In genomic region chr19:42197375-42197817, GRCh38 we compare ENCODE assay signal across 13 cellular contexts. TPM values are rescaled to one million over a fixed set of nuclear protein-coding genes. Genes with fewer than 3 reads are reported as not detected.
DNase-seq lines count a peak whose midpoint lies in the region; ATAC-seq, FAIRE-seq and TF ChIP-seq lines count a peak whose summit lies in the region.
"Had no signal": no experiment of that assay in that cellular context is flagged by ENCODE, and none has a peak within 500 bp of the region (broad histone marks: within the 10 kb centered on the region; RNA-seq: fewer than 3 reads in every experiment).

No MANE protein-coding gene starts in this region.

- peak; percentile 69 for DNase-seq in SIG-M5 treated with dmso at 0.1 percent for 504 hours (lab: John Stamatoyannopoulos, UW; ENCODE audit: unreplicated experiment)
- no peak for DNase-seq in SIG-M5 (lab: John Stamatoyannopoulos, UW)
- peak; percentile 44 for DNase-seq in NOMO-1 treated with dmso at 0.1 percent for 144 hours (lab: John Stamatoyannopoulos, UW; ENCODE audit: unreplicated experiment)
- no peak for DNase-seq in GM12878 (ENCODE audit: low read depth, low spot score)
- no peak for DNase-seq in epidermal melanocyte (ENCODE audit: insufficient read length, low spot score)
- DNase-seq: transverse colon had no signal

- in situ Hi-C loops in GM12878 (cut with MboI) = no loop called here

- TF ChIP-seq POLR2A in GM12878 (IDR thresholded peaks at IDR 0.05; ENCODE audit: low read depth, low read length) = no peak

- H3K27ac ChIP-seq in GM12878 (ENCODE audit: control insufficient read depth, insufficient read depth) (peak overlapping the region; percentile 45), neutrophil (peak overlapping the region; percentile 100)
- H3K27ac ChIP-seq: 22Rv1, foreskin keratinocyte, SK-N-MC had no signal

- no peak for ATAC-seq in GM12878
- ATAC-seq in GM21423 (IDR thresholded peaks at IDR 0.05; ENCODE audit: unreplicated experiment) = no peak
- ATAC-seq in HG03196 (IDR thresholded peaks at IDR 0.05; ENCODE audit: unreplicated experiment) = no peak
- ATAC-seq: foreskin keratinocyte had no signal

- H3K36me3 ChIP-seq in GM12878 (ENCODE audit: control insufficient read depth in 2 of 2, insufficient read depth in 2 of 2, low read length in 1 of 2) (peaks cover 8 to 20% of the 10 kb centered on the region in 2 experiments; a peak in 3 of 4 replicates), neutrophil (peaks cover 39% of the 10 kb centered on the region)

- H3K27me3 ChIP-seq in GM12878 (replicated peaks in 1 of 2; ENCODE audit: control insufficient read depth in 2 of 2, insufficient read depth in 2 of 2, low read length in 1 of 2) (no peaks in the 10 kb centered on the region), neutrophil (no peaks in the 10 kb centered on the region)
- H3K27me3 ChIP-seq: foreskin keratinocyte, transverse colon had no signal

- no TSS peak for BruUV-seq in GM12878 (replicated peaks; lab: Mats Ljungman, UMichigan)

- no peak for TF ChIP-seq RAD21 in GM12878 (IDR thresholded peaks at IDR 0.05; ENCODE audit: insufficient read depth, low read depth, low read length)

- TF ChIP-seq CTCF in GM12878 (IDR thresholded peaks at IDR 0.05 in 2 of 3, conservative IDR thresholded peaks at IDR 0.05 in 1 of 3; ENCODE audit: control insufficient read depth in 2 of 3, extremely low read depth in 1 of 3, insufficient read depth in 1 of 3, low read depth in 3 of 3, low read length in 3 of 3) = no peak
- no peak for TF ChIP-seq CTCF in neutrophil (IDR thresholded peaks at IDR 0.05)

- FAIRE-seq in GM12878 (lab: Jason Lieb, UNC) = no peak
- FAIRE-seq: K562 had no signal

- H3K9ac ChIP-seq in GM12878 (ENCODE audit: control insufficient read depth, insufficient read depth, low read length) = no peak overlapping the region

- CTCF ChIA-PET in GM12878 (lab: Yijun Ruan, JAX) = interaction anchor here (0.8 to 3.0 kb wide), 4 partner anchors 12 to 69 kb away, joined by 4 to 10 read pairs (median 6); partner anchors contain the start of gene POU2F2

- RAD21 ChIA-PET in GM12878 (lab: Charles Lee; ENCODE audit: unreplicated experiment) = no interaction called here

- no peaks in the 10 kb centered on the region for H4K20me1 ChIP-seq in GM12878 (ENCODE audit: control insufficient read depth, insufficient read depth)

- H3K4me1 ChIP-seq in GM12878 (ENCODE audit: control insufficient read depth, insufficient read depth, low read length) = peaks cover 51% of the 10 kb centered on the region
- H3K4me1 ChIP-seq in neutrophil (ENCODE audit: control insufficient read depth in 1 of 2, insufficient read depth in 1 of 2, low read depth in 1 of 2, low read length in 1 of 2) = peaks cover 70 to 72% of the 10 kb centered on the region in 2 experiments

- H3K79me2 ChIP-seq in GM12878 (ENCODE audit: control insufficient read depth, insufficient read depth, low read length) = peaks cover 5% of the 10 kb centered on the region

- POLR2A ChIA-PET in GM12878 (lab: Charles Lee) = interaction anchor here (0.6 kb wide), 2 partner anchors 107 to 124 kb away, joined by 3 to 5 read pairs; no protein-coding TSS in a partner anchor

- SMC1A ChIA-PET in GM12878 (lab: Charles Lee; ENCODE audit: uncharacterized antibody, unreplicated experiment) = interaction anchor here (0.8 to 6.0 kb wide), 3 partner anchors 8 to 84 kb away, joined by 3 to 23 read pairs (median 3); no protein-coding TSS in a partner anchor

- H3K9me3 ChIP-seq in GM12878 (replicated peaks; ENCODE audit: control insufficient read depth, insufficient read depth, low read length) (no peaks in the 10 kb centered on the region; the same call in 2 of the 3 replicates), neutrophil (no peaks in the 10 kb centered on the region)

- H3K4me2 ChIP-seq in GM12878 (ENCODE audit: control insufficient read depth, insufficient read depth) = peak overlapping the region; percentile 28; the same call in 1 of the 2 replicates

- no peak overlapping the region for H2AFZ ChIP-seq in GM12878 (ENCODE audit: control insufficient read depth, low read depth, low read length)

- intact Hi-C loops in GM12878 (cut with micrococcal nuclease; ENCODE audit: unreplicated experiment) = loop anchor here (5.0 kb wide), 2 partner anchors 65 to 85 kb away; partner anchors contain the start of gene POU2F2

- 71% methylated on average over 5 of the region's 5 CpGs for WGBS in GM12878 (ENCODE audit: insufficient coverage, insufficient replicate concordance, low lambda C conversion rate, missing lambda C conversion rate)

- no peak for TF ChIP-seq EP300 in GM12878 (IDR thresholded peaks at IDR 0.05; ENCODE audit: borderline replicate concordance in 1 of 2, control insufficient read depth in 1 of 2, low read depth in 2 of 2, low read length in 2 of 2)

- H3K4me3 ChIP-seq in GM12878 (no peak overlapping the region), neutrophil (ENCODE audit: low read depth in 1 of 2, low read length in 1 of 2) (peak overlapping the region; percentile 58 to 78)
- H3K4me3 ChIP-seq: K562, SK-N-MC, transverse colon had no signal

RNA-seq across cellular contexts. Expression of gene DEDD2, which starts 20.1 kb away (rescaled TPM):
- total RNA-seq in GM12878 (2013; cell fraction: nucleolus; rRNA removed) = 18.7 and 18.8 TPM in 2 replicates
- total RNA-seq in GM12878 (2014; rRNA removed) = 17.6 and 22.1 TPM in 2 replicates
- total RNA-seq in GM12878 (2014; rRNA removed; fragmentation: Illumina TruSeq; extraction: Trizol) = 9.5 and 9.6 TPM in 2 replicates
- 15.3 and 18.2 TPM in 2 replicates for total RNA-seq in GM12878 (2021)
- 10.7 TPM for polyA plus RNA-seq in GM12878 (2011; ENCODE audit: low read depth)
- polyA plus RNA-seq in GM12878 (2011; rRNA removed) = 10.1 and 20.0 TPM in 2 replicates
- polyA plus RNA-seq in GM12878 (2011; cell fraction: cytosol; rRNA removed) = 31.5 and 40.2 TPM in 2 replicates
- 23.7 and 26.9 TPM in 2 replicates for polyA plus RNA-seq in GM12878 (2011; cell fraction: nucleus; rRNA removed)
- polyA plus RNA-seq in GM12878 (2012) = 21.1 and 21.2 TPM in 2 replicates
- polyA plus RNA-seq in GM12878 (2014; fragmentation: Illumina TruSeq; extraction: Trizol) = 5.1 and 12.5 TPM in 2 replicates
- polyA plus RNA-seq in GM12878 (2014; fragmentation: Nextera tagmentation; extraction: Ambion mirVana) = 1 to 10 TPM; 2.5 to 3.1 TPM
- polyA plus RNA-seq in GM12878 (2014; rRNA removed) = 24.0 and 28.6 TPM in 2 replicates
- polyA plus RNA-seq in GM12878 (2016; fragmentation: Nextera tagmentation; extraction: Ambion mirVana) = 10 to 100 TPM; 22.0 to 24.7 TPM
- polyA minus RNA-seq in GM12878 (2011; rRNA and poly(A)+ RNA removed) = 13.1 and 26.9 TPM in 2 replicates
- polyA minus RNA-seq in GM12878 (2011; cell fraction: cytosol; rRNA and poly(A)+ RNA removed) = 6.9 and 8.0 TPM in 2 replicates
- polyA minus RNA-seq in GM12878 (2011; cell fraction: nucleus; rRNA and poly(A)+ RNA removed) = 8.7 and 9.5 TPM in 2 replicates

RNA-seq across cellular contexts. Expression of gene ZNF526, which starts 22.7 kb away (rescaled TPM):
- 33.6 and 41.2 TPM in 2 replicates for total RNA-seq in GM12878 (2013; cell fraction: nucleolus; rRNA removed)
- total RNA-seq in GM12878 (2014; rRNA removed) (8.3 and 9.6 TPM in 2 replicates), GM12878 (2014; rRNA removed; fragmentation: Illumina TruSeq; extraction: Trizol) (5.3 and 5.4 TPM in 2 replicates), GM12878 (2021) (14.7 and 18.3 TPM in 2 replicates)
- 4.1 TPM for polyA plus RNA-seq in GM12878 (2011; ENCODE audit: low read depth)
- polyA plus RNA-seq in GM12878 (2011; rRNA removed) (2.1 and 4.2 TPM in 2 replicates), GM12878 (2014; fragmentation: Illumina TruSeq; extraction: Trizol) (2.4 and 4.2 TPM in 2 replicates), GM12878 (2014; fragmentation: Nextera tagmentation; extraction: Ambion mirVana) (1 to 10 TPM; 1.8 to 2.0 TPM), GM12878 (2014; rRNA removed) (5.6 and 7.2 TPM in 2 replicates), GM12878 (2016; fragmentation: Nextera tagmentation; extraction: Ambion mirVana) (10 to 100 TPM; 12.8 to 13.3 TPM)
- polyA plus RNA-seq in GM12878 (2011; cell fraction: cytosol; rRNA removed) = 4.2 and 4.4 TPM in 2 replicates
- polyA plus RNA-seq in GM12878 (2011; cell fraction: nucleus; rRNA removed) = 6.0 and 7.3 TPM in 2 replicates
- polyA plus RNA-seq in GM12878 (2012) = 7.0 and 7.6 TPM in 2 replicates
- 10.8 and 14.2 TPM in 2 replicates for polyA minus RNA-seq in GM12878 (2011; rRNA and poly(A)+ RNA removed)
- 4.4 and 5.5 TPM in 2 replicates for polyA minus RNA-seq in GM12878 (2011; cell fraction: cytosol; rRNA and poly(A)+ RNA removed)
- 5.4 and 10.8 TPM in 2 replicates for polyA minus RNA-seq in GM12878 (2011; cell fraction: nucleus; rRNA and poly(A)+ RNA removed)

RNA-seq across cellular contexts. Expression of gene GSK3A, which starts 45.0 kb away (rescaled TPM):
- total RNA-seq in GM12878 (2013; cell fraction: nucleolus; rRNA removed) = 7.7 and 11.1 TPM in 2 replicates
- total RNA-seq in GM12878 (2014; rRNA removed) (11.5 and 15.0 TPM in 2 replicates), GM12878 (2014; rRNA removed; fragmentation: Illumina TruSeq; extraction: Trizol) (15.3 and 15.8 TPM in 2 replicates), GM12878 (2021) (35.6 and 38.6 TPM in 2 replicates)
- 12.6 TPM for polyA plus RNA-seq in GM12878 (2011; ENCODE audit: low read depth)
- polyA plus RNA-seq in GM12878 (2011; rRNA removed) (17.5 and 41.3 TPM in 2 replicates), GM12878 (2014; fragmentation: Illumina TruSeq; extraction: Trizol) (35.2 and 47.9 TPM in 2 replicates), GM12878 (2014; fragmentation: Nextera tagmentation; extraction: Ambion mirVana) (1 to 10 TPM in 1 of 2 experiments, under 1 TPM in 1; 1.00 to 1.2 TPM), GM12878 (2014; rRNA removed) (40.9 and 48.8 TPM in 2 replicates), GM12878 (2016; fragmentation: Nextera tagmentation; extraction: Ambion mirVana) (10 to 100 TPM in 1 of 2 experiments, 1 to 10 TPM in 1; 3.8 to 11.4 TPM)
- 44.7 and 48.5 TPM in 2 replicates for polyA plus RNA-seq in GM12878 (2011; cell fraction: cytosol; rRNA removed)
- polyA plus RNA-seq in GM12878 (2011; cell fraction: nucleus; rRNA removed) = 32.0 and 39.9 TPM in 2 replicates
- polyA plus RNA-seq in GM12878 (2012) = 24.5 and 27.4 TPM in 2 replicates
- polyA minus RNA-seq in GM12878 (2011; rRNA and poly(A)+ RNA removed) = 18.6 and 31.7 TPM in 2 replicates
- 14.7 and 17.7 TPM in 2 replicates for polyA minus RNA-seq in GM12878 (2011; cell fraction: cytosol; rRNA and poly(A)+ RNA removed)
- polyA minus RNA-seq in GM12878 (2011; cell fraction: nucleus; rRNA and poly(A)+ RNA removed) = 4.2 and 6.6 TPM in 2 replicates

RNA-seq across cellular contexts. Expression of gene ERF, which starts 57.5 kb away (rescaled TPM):
- total RNA-seq in GM12878 (2013; cell fraction: nucleolus; rRNA removed) = 29.9 and 31.1 TPM in 2 replicates
- total RNA-seq in GM12878 (2014; rRNA removed) (15.9 and 22.2 TPM in 2 replicates), GM12878 (2014; rRNA removed; fragmentation: Illumina TruSeq; extraction: Trizol) (12.1 and 12.8 TPM in 2 replicates), GM12878 (2021) (51.8 and 56.3 TPM in 2 replicates)
- 3.6 TPM for polyA plus RNA-seq in GM12878 (2011; ENCODE audit: low read depth)
- polyA plus RNA-seq in GM12878 (2011; rRNA removed) (15.1 and 34.5 TPM in 2 replicates), GM12878 (2014; fragmentation: Illumina TruSeq; extraction: Trizol) (4.9 and 17.8 TPM in 2 replicates), GM12878 (2014; fragmentation: Nextera tagmentation; extraction: Ambion mirVana) (under 1 TPM; 0.02 to 0.04 TPM), GM12878 (2014; rRNA removed) (33.0 and 40.2 TPM in 2 replicates), GM12878 (2016; fragmentation: Nextera tagmentation; extraction: Ambion mirVana) (1 to 10 TPM; 8.3 to 8.9 TPM)
- polyA plus RNA-seq in GM12878 (2011; cell fraction: cytosol; rRNA removed) = 23.3 and 39.9 TPM in 2 replicates
- 164 and 188 TPM in 2 replicates for polyA plus RNA-seq in GM12878 (2011; cell fraction: nucleus; rRNA removed)
- polyA plus RNA-seq in GM12878 (2012) = 21.7 and 22.0 TPM in 2 replicates
- 27.0 and 49.3 TPM in 2 replicates for polyA minus RNA-seq in GM12878 (2011; rRNA and poly(A)+ RNA removed)
- polyA minus RNA-seq in GM12878 (2011; cell fraction: cytosol; rRNA and poly(A)+ RNA removed) = 19.8 and 25.4 TPM in 2 replicates
- polyA minus RNA-seq in GM12878 (2011; cell fraction: nucleus; rRNA and poly(A)+ RNA removed) = 34.6 and 45.5 TPM in 2 replicates

Comparison
In these comparisons a context has a peak if more than half of its experiments do, and no peak if none do; other contexts are left out.
1. DNase-seq: peak in SIG-M5 treated with dmso at 0.1 percent for 504 hours (single experiment) and NOMO-1 treated with dmso at 0.1 percent for 144 hours (single experiment); none in SIG-M5 (single experiment), GM12878 (single experiment) and epidermal melanocyte (single experiment).